8 cellular contexts compared by ENCODE assay signal in genomic region chr14:50823763-50824636, GRCh38. TPM values are rescaled to one million over a fixed set of nuclear protein-coding genes. Genes with fewer than 3 reads are reported as not detected.
DNase-seq lines count a peak whose midpoint lies in the region; ATAC-seq and TF ChIP-seq lines count a peak whose summit lies in the region.

No MANE protein-coding gene starts in this region.

- H3K27me3 Mint-ChIP-seq in CD4-positive, alpha-beta T cell: no peaks in the 10 kb centered on the region
- no peaks in the 10 kb centered on the region for H3K27me3 Mint-ChIP-seq in stimulated activated naive CD8-positive, alpha-beta T cell treated with anti-CD3 and anti-CD28 coated beads, Interleukin-15, amount 100 ng/mL, for 72 hours

- peaks cover 28% of the 10 kb centered on the region for H3K36me3 Mint-ChIP-seq in CD4-positive, alpha-beta T cell (ENCODE audit: low read depth)

- no peaks in the 10 kb centered on the region for H3K27me3 ChIP-seq in CD4-positive, alpha-beta T cell (ENCODE audit: control insufficient read depth, insufficient read depth, low read length)

- peaks cover 95% of the 10 kb centered on the region for H3K4me1 Mint-ChIP-seq in CD4-positive, alpha-beta T cell (ENCODE audit: low read depth)
- peaks cover 96% of the 10 kb centered on the region for H3K4me1 Mint-ChIP-seq in stimulated activated naive CD8-positive, alpha-beta T cell treated with anti-CD3 and anti-CD28 coated beads, Interleukin-15, amount 100 ng/mL, for 72 hours

- DNase-seq in CD4-positive, alpha-beta T cell: no peak
- DNase-seq in caudate nucleus (lab: John Stamatoyannopoulos, UW) (peak in 2 of 61 donors; percentile 17 to 22), SKM-1 (lab: John Stamatoyannopoulos, UW; ENCODE audit: unreplicated experiment) (no peak), kidney tubule cell (ENCODE audit: low spot score) (no peak), occipital lobe (lab: John Stamatoyannopoulos, UW) (no peak)
- DNase-seq in stimulated activated naive CD8-positive, alpha-beta T cell treated with anti-CD3 and anti-CD28 coated beads, Interleukin-15, amount 100 ng/mL, for 72 hours: no peak

- CTCF ChIA-PET in CD4-positive, alpha-beta T cell (lab: Charles Lee): interaction anchor here (1.5 to 4.3 kb wide), 3 partner anchors 7 to 46 kb away, joined by 3 to 23 read pairs (median 9); partner anchors contain the start of gene NIN

- H3K27ac Mint-ChIP-seq in CD4-positive, alpha-beta T cell: peak overlapping the region; percentile 85
- H3K27ac Mint-ChIP-seq in stimulated activated naive CD8-positive, alpha-beta T cell treated with anti-CD3 and anti-CD28 coated beads, Interleukin-15, amount 100 ng/mL, for 72 hours: peak overlapping the region; percentile 54 to 93

- peak; percentile 60 for TF ChIP-seq POLR2A in GM19099 (IDR thresholded peaks at IDR 0.05; ENCODE audit: extremely low read depth, insufficient read length, low read depth)

- no peaks in the 10 kb centered on the region for H3K9me3 ChIP-seq in CD4-positive, alpha-beta T cell (ENCODE audit: control insufficient read depth, low read length)

- no peak for TF ChIP-seq CTCF in CD4-positive, alpha-beta T cell (IDR thresholded peaks at IDR 0.05)

- POLR2A ChIA-PET in CD4-positive, alpha-beta T cell (lab: Charles Lee): interaction anchor here (0.9 to 4.0 kb wide), 11 partner anchors 7 to 40 kb away, joined by 3 to 46 read pairs (median 12); partner anchors contain the start of gene NIN

- ATAC-seq in CD4-positive, alpha-beta T cell (ENCODE audit: poor library complexity): peak; percentile 32
- ATAC-seq in HG03139 (IDR thresholded peaks at IDR 0.05; ENCODE audit: unreplicated experiment): peak; percentile 77
- ATAC-seq in stimulated activated naive CD8-positive, alpha-beta T cell treated with anti-CD3 and anti-CD28 coated beads, Interleukin-15, amount 100 ng/mL, for 72 hours: no peak

- H3K4me3 Mint-ChIP-seq in CD4-positive, alpha-beta T cell: peak overlapping the region; percentile 73
- peak overlapping the region; percentile 77 to 86 for H3K4me3 Mint-ChIP-seq in stimulated activated naive CD8-positive, alpha-beta T cell treated with anti-CD3 and anti-CD28 coated beads, Interleukin-15, amount 100 ng/mL, for 72 hours

- peak overlapping the region; percentile 78 for H3K27ac ChIP-seq in CD4-positive, alpha-beta T cell (ENCODE audit: low read depth, low read length)
- H3K27ac ChIP-seq in caudate nucleus (ENCODE audit: low read depth, low read length): peak overlapping the region; percentile 48

- intact Hi-C loops in CD4-positive, alpha-beta T cell (cut with DNase I, micrococcal nuclease): loop anchor here (5.0 to 10.0 kb wide), 2 partner anchors 37 to 589 kb away; partner anchors contain the start of gene SOS2 (in 1 of the 2)

- H3K9me3 Mint-ChIP-seq in CD4-positive, alpha-beta T cell: no peaks in the 10 kb centered on the region
- H3K9me3 Mint-ChIP-seq in stimulated activated naive CD8-positive, alpha-beta T cell treated with anti-CD3 and anti-CD28 coated beads, Interleukin-15, amount 100 ng/mL, for 72 hours: peaks cover 0 to 4% of the 10 kb centered on the region in 2 donors

RNA-seq across cellular contexts. Expression of gene NIN, which starts 7.0 kb away (rescaled TPM):
- 10 to 100 TPM; 96.8 to 98.5 TPM for total RNA-seq in CD4-positive, alpha-beta T cell
- total RNA-seq in occipital lobe: 67.5 TPM

RNA-seq across cellular contexts. Expression of gene ABHD12B, which starts 47.9 kb away (rescaled TPM):
- total RNA-seq in CD4-positive, alpha-beta T cell: not detected
- not detected for total RNA-seq in occipital lobe
